In the genomic region with DNA sequence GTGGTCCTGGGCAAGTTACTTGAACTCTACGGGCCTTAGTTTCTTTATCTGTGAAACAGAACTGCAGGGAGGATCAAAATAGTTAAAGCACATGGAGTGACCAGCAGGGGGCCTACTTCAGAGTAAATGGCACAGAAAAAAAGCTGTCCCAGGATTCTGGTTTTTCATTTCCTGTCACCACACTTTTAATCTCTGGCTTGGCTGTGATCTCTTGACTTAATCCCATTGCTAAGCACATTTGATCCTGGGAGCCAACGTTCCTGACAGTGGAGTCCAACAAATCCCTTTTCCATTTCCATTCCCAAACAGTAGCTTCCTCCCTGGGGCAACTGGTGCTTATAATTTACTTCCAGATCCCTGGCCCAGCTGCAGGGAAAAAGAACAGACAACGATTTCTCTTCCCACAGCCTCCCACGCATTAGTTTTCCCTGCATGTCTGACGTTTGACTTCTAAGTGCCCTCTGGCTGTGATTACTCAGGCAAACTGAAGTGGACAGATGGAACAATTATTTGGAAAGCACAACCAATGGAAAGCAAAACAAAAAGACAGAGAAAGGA, we compare ENCODE assay signal across 8 cellular contexts.
DNase-seq lines count a peak whose midpoint lies in the region; ATAC-seq and TF ChIP-seq lines count a peak whose summit lies in the region.

No MANE protein-coding gene starts in this region.

- peak overlapping the region; percentile 68; the same call in 1 of the 2 replicates for H3K27ac Mint-ChIP-seq in WTC11

- no peaks in the 10 kb centered on the region for H3K9me3 Mint-ChIP-seq in WTC11

- intact Hi-C loops in left cardiac atrium (cut with DNase I) = loop anchor here in 1 of 2 donors (2.0 kb wide), 1 partner anchor 88 kb away; no protein-coding TSS in a partner anchor
- intact Hi-C loops in lower leg skin (cut with DNase I; ENCODE audit: low total_unique reads) = no loop called here

- no peaks in the 10 kb centered on the region for H3K27me3 Mint-ChIP-seq in WTC11 (ENCODE audit: low read depth)

- TF ChIP-seq CTCF in C4-2B (conservative IDR thresholded peaks at IDR 0.05) = peak; percentile 79
- TF ChIP-seq CTCF in WTC11 (IDR thresholded peaks at IDR 0.05) = peak; percentile 79
- no peak for TF ChIP-seq CTCF in lower leg skin (IDR thresholded peaks at IDR 0.05)

- no peak for TF ChIP-seq POLR2A in lower leg skin (IDR thresholded peaks at IDR 0.05)

- no peak overlapping the region for H3K4me3 ChIP-seq in lower leg skin (ENCODE audit: low read depth, poor library complexity, severe bottlenecking)

- H3K27ac ChIP-seq in C4-2B = no peak overlapping the region

- POLR2A ChIA-PET in WTC11 (lab: Charles Lee) = interaction anchor here (0.7 kb wide), 1 partner anchor 10 kb away, joined by 3 read pairs; no protein-coding TSS in a partner anchor

- no peak overlapping the region for H3K4me3 Mint-ChIP-seq in WTC11

- H3K4me1 Mint-ChIP-seq in WTC11 = peaks cover 20% of the 10 kb centered on the region

- 14 to 23% methylated on average over 5 of the region's 5 CpGs for WGBS in lower leg skin, 2 donors

- DNase-seq in NCI-H128 (lab: John Stamatoyannopoulos, UW; ENCODE audit: unreplicated experiment) = peak; percentile 31
- DNase-seq in WTC11 (ENCODE audit: low spot score) = peak; percentile 49
- DNase-seq in left cardiac atrium = peak; percentile 34
- peak; percentile 3 for DNase-seq in smooth muscle cell of the brain vasculature (ENCODE audit: low read depth, low spot score)
- no peak for DNase-seq in lower leg skin (ENCODE audit: low spot score in 2 of 2)

- ATAC-seq in GM19395 (IDR thresholded peaks at IDR 0.05; ENCODE audit: unreplicated experiment) (peak; percentile 65), WTC11 (peak; percentile 70), left cardiac atrium (peak; percentile 65 to 72), HG03139 (IDR thresholded peaks at IDR 0.05; ENCODE audit: unreplicated experiment) (no peak)

- no peaks in the 10 kb centered on the region for H3K36me3 Mint-ChIP-seq in WTC11

- CTCF ChIA-PET in WTC11 (lab: Charles Lee) = interaction anchor here (0.5 to 5.4 kb wide), 27 partner anchors 9 to 1278 kb away, joined by 3 to 95 read pairs (median 4); no protein-coding TSS in a partner anchor

TF ChIP-seq in WTC11, 78 proteins besides CTCF, POLR2A, EP300 and RAD21:
- TF ChIP-seq NR2C2 (CRISPR knock-in tag; IDR thresholded peaks at IDR 0.05) = no peak
- TF ChIP-seq, protein P1, sequence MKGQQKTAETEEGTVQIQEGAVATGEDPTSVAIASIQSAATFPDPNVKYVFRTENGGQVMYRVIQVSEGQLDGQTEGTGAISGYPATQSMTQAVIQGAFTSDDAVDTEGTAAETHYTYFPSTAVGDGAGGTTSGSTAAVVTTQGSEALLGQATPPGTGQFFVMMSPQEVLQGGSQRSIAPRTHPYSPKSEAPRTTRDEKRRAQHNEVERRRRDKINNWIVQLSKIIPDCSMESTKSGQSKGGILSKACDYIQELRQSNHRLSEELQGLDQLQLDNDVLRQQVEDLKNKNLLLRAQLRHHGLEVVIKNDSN (CRISPR knock-in tag; IDR thresholded peaks at IDR 0.05) = no peak
- TF ChIP-seq, protein P2, sequence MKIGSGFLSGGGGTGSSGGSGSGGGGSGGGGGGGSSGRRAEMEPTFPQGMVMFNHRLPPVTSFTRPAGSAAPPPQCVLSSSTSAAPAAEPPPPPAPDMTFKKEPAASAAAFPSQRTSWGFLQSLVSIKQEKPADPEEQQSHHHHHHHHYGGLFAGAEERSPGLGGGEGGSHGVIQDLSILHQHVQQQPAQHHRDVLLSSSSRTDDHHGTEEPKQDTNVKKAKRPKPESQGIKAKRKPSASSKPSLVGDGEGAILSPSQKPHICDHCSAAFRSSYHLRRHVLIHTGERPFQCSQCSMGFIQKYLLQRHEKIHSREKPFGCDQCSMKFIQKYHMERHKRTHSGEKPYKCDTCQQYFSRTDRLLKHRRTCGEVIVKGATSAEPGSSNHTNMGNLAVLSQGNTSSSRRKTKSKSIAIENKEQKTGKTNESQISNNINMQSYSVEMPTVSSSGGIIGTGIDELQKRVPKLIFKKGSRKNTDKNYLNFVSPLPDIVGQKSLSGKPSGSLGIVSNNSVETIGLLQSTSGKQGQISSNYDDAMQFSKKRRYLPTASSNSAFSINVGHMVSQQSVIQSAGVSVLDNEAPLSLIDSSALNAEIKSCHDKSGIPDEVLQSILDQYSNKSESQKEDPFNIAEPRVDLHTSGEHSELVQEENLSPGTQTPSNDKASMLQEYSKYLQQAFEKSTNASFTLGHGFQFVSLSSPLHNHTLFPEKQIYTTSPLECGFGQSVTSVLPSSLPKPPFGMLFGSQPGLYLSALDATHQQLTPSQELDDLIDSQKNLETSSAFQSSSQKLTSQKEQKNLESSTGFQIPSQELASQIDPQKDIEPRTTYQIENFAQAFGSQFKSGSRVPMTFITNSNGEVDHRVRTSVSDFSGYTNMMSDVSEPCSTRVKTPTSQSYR (CRISPR knock-in tag; IDR thresholded peaks at IDR 0.05) = no peak
- TF ChIP-seq, protein P3, sequence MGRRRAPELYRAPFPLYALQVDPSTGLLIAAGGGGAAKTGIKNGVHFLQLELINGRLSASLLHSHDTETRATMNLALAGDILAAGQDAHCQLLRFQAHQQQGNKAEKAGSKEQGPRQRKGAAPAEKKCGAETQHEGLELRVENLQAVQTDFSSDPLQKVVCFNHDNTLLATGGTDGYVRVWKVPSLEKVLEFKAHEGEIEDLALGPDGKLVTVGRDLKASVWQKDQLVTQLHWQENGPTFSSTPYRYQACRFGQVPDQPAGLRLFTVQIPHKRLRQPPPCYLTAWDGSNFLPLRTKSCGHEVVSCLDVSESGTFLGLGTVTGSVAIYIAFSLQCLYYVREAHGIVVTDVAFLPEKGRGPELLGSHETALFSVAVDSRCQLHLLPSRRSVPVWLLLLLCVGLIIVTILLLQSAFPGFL (CRISPR knock-in tag; IDR thresholded peaks at IDR 0.05; ENCODE audit: borderline replicate concordance) = no peak

Comparison
In these comparisons a context has a peak if more than half of its experiments do, and no peak if none do; other contexts are left out.
1. CTCF ChIP-seq: peak in C4-2B (single experiment) and WTC11 (single experiment); none in lower leg skin (0 of 3).
2. DNase-seq: peak in NCI-H128 (single experiment), WTC11 (single experiment), left cardiac atrium (single experiment) and smooth muscle cell of the brain vasculature (single experiment); none in lower leg skin (0 of 2).